ENCODE assay signal across 8 cellular contexts in genomic region chr2:25309402-25309801, GRCh38. TPM values are rescaled to one million over a fixed set of nuclear protein-coding genes. Genes with fewer than 3 reads are reported as not detected.
DNase-seq lines count a peak whose midpoint lies in the region; ATAC-seq and TF ChIP-seq lines count a peak whose summit lies in the region.

No MANE protein-coding gene starts in this region.

- H3K4me3 ChIP-seq in cardiac muscle cell (no peak overlapping the region), dorsolateral prefrontal cortex (peak overlapping the region in 1 of 59 donors; percentile 6)

- TF ChIP-seq CTCF in cardiac muscle cell (IDR thresholded peaks at IDR 0.05; ENCODE audit: low read depth, low read length): peak; percentile 45
- peak; percentile 31 to 72 (median 60) for TF ChIP-seq CTCF in dorsolateral prefrontal cortex (IDR thresholded peaks at IDR 0.05 in 54 of 56, conservative IDR thresholded peaks at IDR 0.05 in 2 of 56; ENCODE audit: low read depth in 1 of 56, partially characterized antibody in 56 of 56)

- ATAC-seq in left cardiac atrium (no peak), HG02642 (IDR thresholded peaks at IDR 0.05; ENCODE audit: poor library complexity, unreplicated experiment) (no peak), HG03354 (IDR thresholded peaks at IDR 0.05; ENCODE audit: poor library complexity, severe bottlenecking, unreplicated experiment) (no peak)
- peak; percentile 48 to 54 for ATAC-seq in naive thymus-derived CD8-positive, alpha-beta T cell

- H3K27me3 ChIP-seq in cardiac muscle cell (no peaks in the 10 kb centered on the region), dorsolateral prefrontal cortex (no peaks in the 10 kb centered on the region)

- DNase-seq in cardiac muscle cell (ENCODE audit: low read depth in 1 of 2, low spot score in 1 of 2): peak; percentile 63 to 68
- no peak for DNase-seq in left cardiac atrium
- DNase-seq in NCI-H2196 treated with DMSO at 0.1 percent for 48 hours (lab: John Stamatoyannopoulos, UW; ENCODE audit: unreplicated experiment): peak; percentile 3
- peak; percentile 80 for DNase-seq in activated CD4-positive, alpha-beta T cell treated with anti-CD3 and anti-CD28 coated beads for 48 hours
- peak in 9 of 10 donors; percentile 55 to 80 (median 74) for DNase-seq in dorsolateral prefrontal cortex
- DNase-seq in naive thymus-derived CD8-positive, alpha-beta T cell: peak; percentile 45 to 85 (median 66)

- H3K27ac ChIP-seq in cardiac muscle cell (no peak overlapping the region), dorsolateral prefrontal cortex (peak overlapping the region in 54 of 59 donors; percentile 18 to 86 (median 70))

- H3K27me3 Mint-ChIP-seq in naive thymus-derived CD8-positive, alpha-beta T cell: no peaks in the 10 kb centered on the region

- H3K9me3 Mint-ChIP-seq in naive thymus-derived CD8-positive, alpha-beta T cell: no peaks in the 10 kb centered on the region

- no peaks in the 10 kb centered on the region for H3K36me3 ChIP-seq in cardiac muscle cell

- no peaks in the 10 kb centered on the region for H3K9me3 ChIP-seq in cardiac muscle cell (ENCODE audit: low read depth)

- peaks cover 0 to 52% (median 0%) of the 10 kb centered on the region in 3 donors for H3K36me3 Mint-ChIP-seq in naive thymus-derived CD8-positive, alpha-beta T cell

- H3K4me1 ChIP-seq in cardiac muscle cell (ENCODE audit: low read depth): peaks cover 26% of the 10 kb centered on the region

- peak overlapping the region in 8 of 10 donors; percentile 23 to 73 (median 53) for H3K4me3 Mint-ChIP-seq in naive thymus-derived CD8-positive, alpha-beta T cell

- peaks cover 50 to 98% (median 90%) of the 10 kb centered on the region in 4 donors for H3K4me1 Mint-ChIP-seq in naive thymus-derived CD8-positive, alpha-beta T cell

- peak overlapping the region; percentile 58 to 91 (median 85) for H3K27ac Mint-ChIP-seq in naive thymus-derived CD8-positive, alpha-beta T cell

- intact Hi-C loops in left cardiac atrium (cut with DNase I) (no loop called here), dorsolateral prefrontal cortex (cut with DNase I) (loop anchor here in 1 of 2 donors (5.0 kb wide), 2 partner anchors 33 to 68 kb away; partner anchors contain the start of gene DNMT3A)

- POLR2A ChIA-PET in naive thymus-derived CD8-positive, alpha-beta T cell (lab: Charles Lee): interaction anchor here (0.6 to 9.7 kb wide), 16 partner anchors 15 to 67 kb away, joined by 3 to 83 read pairs (median 11); no protein-coding TSS in a partner anchor

RNA-seq across cellular contexts. Expression of gene DNMT3A, which starts 32.3 kb away (rescaled TPM):
- total RNA-seq in cardiac muscle cell: 90.6 and 116 TPM in 2 replicates
- 52.9 and 65.4 TPM in 2 replicates for polyA plus RNA-seq in cardiac muscle cell
- total RNA-seq in left cardiac atrium: 10 to 100 TPM; 18.4 to 19.1 TPM
- 10 to 100 TPM; 37.2 to 80.0 (median 54.1) TPM for total RNA-seq in dorsolateral prefrontal cortex
- 100 to 1,000 TPM; 121 to 122 TPM for total RNA-seq in naive thymus-derived CD8-positive, alpha-beta T cell
- 10 to 100 TPM; 17.9 to 31.2 (median 27.2) TPM for polyA plus RNA-seq in naive thymus-derived CD8-positive, alpha-beta T cell

Comparison
In these comparisons a context has a peak if more than half of its experiments do, and no peak if none do; other contexts are left out.
1. ATAC-seq: peak in naive thymus-derived CD8-positive, alpha-beta T cell (2 of 2); none in left cardiac atrium (0 of 2), HG02642 (single experiment) and HG03354 (single experiment).